Comparison of ENCODE assay signal across 1 cellular context in the genomic region with DNA sequence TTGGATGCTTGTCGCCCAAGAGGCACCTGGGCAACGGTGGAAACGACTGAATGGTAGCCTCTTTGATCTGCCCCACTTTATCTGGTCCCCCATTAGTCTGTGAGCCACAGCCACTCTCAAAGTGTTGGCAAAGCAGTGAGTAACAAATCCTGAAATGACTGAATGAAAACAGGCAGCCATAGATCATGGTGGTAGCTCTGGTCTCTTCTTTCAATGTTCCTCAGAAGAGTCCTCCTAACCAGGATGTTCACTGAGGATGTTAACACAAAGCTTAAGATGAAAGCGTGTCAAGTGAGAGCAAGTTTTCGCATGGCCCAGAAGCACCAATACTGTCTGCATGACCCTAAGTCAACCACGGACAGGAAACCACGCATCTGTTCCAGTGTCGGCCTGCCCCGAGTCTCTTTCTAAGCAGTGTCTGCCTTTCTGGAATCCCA.
TF ChIP-seq lines count a peak whose summit lies in the region.

No MANE protein-coding gene starts in this region.

TF ChIP-seq in IMR-90, 13 proteins besides CTCF, POLR2A, EP300 and RAD21 (continued from another document):
- TF ChIP-seq RCOR1 (IDR thresholded peaks at IDR 0.05; ENCODE audit: insufficient replicate concordance, low read length) (no peak), CEBPB (IDR thresholded peaks at IDR 0.05; ENCODE audit: low read depth, low read length) (no peak)
